9 cellular contexts compared by ENCODE assay signal in genomic region chr2:8515864-8516533, GRCh38.
A peak's percentile ranks its signal among the peaks of the same experiment; 100 is the strongest.
DNase-seq lines count a peak whose midpoint lies in the region; ATAC-seq, FAIRE-seq and TF ChIP-seq lines count a peak whose summit lies in the region.
"Had no signal": no experiment of that assay in that cellular context is flagged by ENCODE, and none has a peak within 500 bp of the region (broad histone marks: within the 10 kb centered on the region; RNA-seq: fewer than 3 reads in every experiment).

No MANE protein-coding gene starts in this region.

- FAIRE-seq in HepG2 (lab: Jason Lieb, UNC) (no peak), GM19239 (lab: Jason Lieb, UNC) (no peak)
- FAIRE-seq: G401.6 had no signal

- TF ChIP-seq CTCF in left ventricle myocardium inferior (IDR thresholded peaks at IDR 0.05; ENCODE audit: borderline replicate concordance) (no peak), HepG2 (CRISPR knock-in tag; IDR thresholded peaks at IDR 0.05) (peak; percentile 63)

- BruUV-seq in HepG2 (replicated peaks; lab: Mats Ljungman, UMichigan): no TSS peak

- peaks cover 3% of the 10 kb centered on the region for H3K9me3 ChIP-seq in left ventricle myocardium inferior (replicated peaks)
- H3K9me3 ChIP-seq in HepG2 (ENCODE audit: low read length): no peaks in the 10 kb centered on the region

- H4K20me1 ChIP-seq in HepG2 (ENCODE audit: insufficient read depth, low read length): no peaks in the 10 kb centered on the region

- TF ChIP-seq EP300 in HepG2 (IDR thresholded peaks at IDR 0.05; ENCODE audit: low read depth in 2 of 2, low read length in 2 of 2) (no peak), HepG2 (CRISPR knock-in tag; IDR thresholded peaks at IDR 0.05; ENCODE audit: borderline replicate concordance) (no peak)

- H3K4me1 ChIP-seq in left ventricle myocardium inferior (peaks cover 27% of the 10 kb centered on the region), HepG2 (ENCODE audit: insufficient read depth, low read length) (no peaks in the 10 kb centered on the region)

- H3K27ac ChIP-seq in left ventricle myocardium inferior (replicated peaks) (peak overlapping the region; percentile 63), HepG2 (ENCODE audit: extremely low read length, insufficient read depth, low read length) (no peak overlapping the region)

- no peaks in the 10 kb centered on the region for H3K27me3 ChIP-seq in left ventricle myocardium inferior (ENCODE audit: low read depth)
- H3K27me3 ChIP-seq in HepG2 (ENCODE audit: control insufficient read depth in 1 of 2, insufficient read depth in 2 of 2, low read length in 2 of 2): peaks cover 5 to 57% of the 10 kb centered on the region in 2 experiments; a peak in 3 of 5 replicates

- ATAC-seq in HG03060 (IDR thresholded peaks at IDR 0.05; ENCODE audit: low read depth, unreplicated experiment) (peak; percentile 23), HepG2 (peak; percentile 63), HG02885 (IDR thresholded peaks at IDR 0.05; ENCODE audit: poor library complexity, unreplicated experiment) (no peak)

- POLR2A ChIA-PET in HepG2 (lab: Yijun Ruan, JAX): no interaction called here

- TF ChIP-seq RAD21 in HepG2 (CRISPR knock-in tag; IDR thresholded peaks at IDR 0.05): no peak

- CTCF ChIA-PET in HepG2 (lab: Yijun Ruan, JAX; ENCODE audit: low intra/inter-chr PET ratio, low total read pairs): no interaction called here

- TF ChIP-seq POLR2A in HepG2 (IDR thresholded peaks at IDR 0.05; ENCODE audit: insufficient read depth in 1 of 2, low read depth in 2 of 2, low read length in 2 of 2): no peak

- no peak overlapping the region for H3K9ac ChIP-seq in HepG2 (ENCODE audit: insufficient read depth, low read depth, low read length)

- H2AFZ ChIP-seq in HepG2 (ENCODE audit: low read length): no peak overlapping the region

- intact Hi-C loops in left ventricle myocardium inferior (cut with micrococcal nuclease): no loop called here
- intact Hi-C loops in cardiac septum (cut with DNase I): no loop called here
- intact Hi-C loops in HepG2 (cut with micrococcal nuclease; ENCODE audit: unreplicated experiment): no loop called here

- no peaks in the 10 kb centered on the region for H3K79me2 ChIP-seq in HepG2 (ENCODE audit: insufficient read depth, low read length)

- H3K36me3 ChIP-seq in left ventricle myocardium inferior (no peaks in the 10 kb centered on the region), HepG2 (replicated peaks in 1 of 2; ENCODE audit: control insufficient read depth in 1 of 2, insufficient read depth in 2 of 2, low read length in 2 of 2) (no peaks in the 10 kb centered on the region)

- WGBS in HepG2 (ENCODE audit: low lambda C conversion rate): 47% methylated on average over 5 of the region's 5 CpGs

- no peak overlapping the region for H3K4me2 ChIP-seq in HepG2 (ENCODE audit: low read depth, low read length)

- H3K4me3 ChIP-seq in left ventricle myocardium inferior (no peak overlapping the region), HepG2 (replicated peaks in 1 of 3; ENCODE audit: insufficient read depth in 1 of 3, low read depth in 2 of 3, low read length in 3 of 3) (no peak overlapping the region)

- in situ Hi-C loops in HepG2 (cut with HindIII; ENCODE audit: extremely low pct_ligation_motif_present, low pct_unique_long_range_greater_than_20kb): no loop called here

- DNase-seq in left ventricle myocardium inferior: no peak
- DNase-seq in cardiac septum (ENCODE audit: low spot score): no peak
- peak; percentile 98 for DNase-seq in NCI-H748 (lab: John Stamatoyannopoulos, UW; ENCODE audit: unreplicated experiment)
- no peak for DNase-seq in HepG2 (ENCODE audit: low spot score)
- DNase-seq in GM19239 (ENCODE audit: insufficient read length, low spot score): no peak
- DNase-seq in anterior cingulate cortex (lab: John Stamatoyannopoulos, UW): no peak

TF ChIP-seq in HepG2, 621 proteins besides CTCF, POLR2A, EP300 and RAD21:
- TF ChIP-seq PCBP2 (optimal IDR thresholded peaks at IDR 0.05; ENCODE audit: low read depth, low read length, poor library complexity, severe bottlenecking) (peak; percentile 78), HNRNPK (IDR thresholded peaks at IDR 0.05; ENCODE audit: low read depth, low read length, poor library complexity, severe bottlenecking) (peak; percentile 7), STAG1 (CRISPR knock-in tag; IDR thresholded peaks at IDR 0.05) (peak; percentile 70), ZNF883 (CRISPR knock-in tag; IDR thresholded peaks at IDR 0.05; ENCODE audit: not compliant biosample characterization) (no peak), ZNF644 (CRISPR knock-in tag; IDR thresholded peaks at IDR 0.05; ENCODE audit: low read depth) (peak; percentile 70)
